ENCODE assay signal across 12 cellular contexts in genomic region chr12:28780096-28780495, GRCh38.
A peak's percentile ranks its signal among the peaks of the same experiment; 100 is the strongest.
DNase-seq lines count a peak whose midpoint lies in the region; ATAC-seq and TF ChIP-seq lines count a peak whose summit lies in the region.
"Had no signal": no experiment of that assay in that cellular context is flagged by ENCODE, and none has a peak within 500 bp of the region (broad histone marks: within the 10 kb centered on the region; RNA-seq: fewer than 3 reads in every experiment).

No MANE protein-coding gene starts in this region.

- peaks cover 4% of the 10 kb centered on the region for H3K27me3 Mint-ChIP-seq in Caco-2 (ENCODE audit: insufficient read depth, unreplicated experiment)

- H3K4me3 ChIP-seq in spleen: no peak overlapping the region
- H3K4me3 ChIP-seq in Caco-2 (ENCODE audit: low read depth, low read length): no peak overlapping the region
- no peak overlapping the region for H3K4me3 ChIP-seq in A673 (ENCODE audit: low read depth, low read length, poor library complexity, severe bottlenecking)

- H3K36me3 Mint-ChIP-seq in Caco-2 (ENCODE audit: insufficient read depth, unreplicated experiment): no peaks in the 10 kb centered on the region

- H3K27me3 ChIP-seq in spleen (replicated peaks in 1 of 7) (no peaks in the 10 kb centered on the region), Caco-2 (replicated peaks; ENCODE audit: control insufficient read depth, insufficient read depth, low read length) (no peaks in the 10 kb centered on the region), A673 (replicated peaks; ENCODE audit: insufficient read depth, low read depth, low read length, poor library complexity) (no peaks in the 10 kb centered on the region)

- DNase-seq in DMS53 (lab: John Stamatoyannopoulos, UW) (peak; percentile 100), epithelial cell of prostate (ENCODE audit: low read depth, low spot score) (peak; percentile 29), pulmonary artery endothelial cell (ENCODE audit: low read depth, low spot score) (peak; percentile 22), spleen (no peak), Caco-2 (no peak), A673 (ENCODE audit: low spot score) (no peak)
- DNase-seq: activated T-cell treated with anti-CD3 and anti-CD28 coated beads, Interleukin-2, amount 50 U/mL, for 1 hour; NCI-H1092 treated with DMSO at 0.1 percent for 48 hours; T-helper 9 cell had no signal

- ATAC-seq in HG02642 (IDR thresholded peaks at IDR 0.05; ENCODE audit: poor library complexity, unreplicated experiment): no peak

- WGBS in spleen, 5 donors: 85 to 99% (median 92%) methylated on average over 2 of the region's 2 CpGs

- CTCF ChIA-PET in Caco-2 (lab: Charles Lee) (no interaction called here), A673 (lab: Charles Lee) (interaction anchor here (0.6 kb wide), 1 partner anchor 253 kb away, joined by 7 read pairs; no protein-coding TSS in a partner anchor)

- H3K4me1 ChIP-seq in spleen: no peaks in the 10 kb centered on the region
- no peaks in the 10 kb centered on the region for H3K4me1 ChIP-seq in Caco-2
- H3K4me1 ChIP-seq in A673 (ENCODE audit: insufficient read depth, low read length, poor library complexity, severe bottlenecking): no peaks in the 10 kb centered on the region

- TF ChIP-seq CTCF in spleen (IDR thresholded peaks at IDR 0.05 in 8 of 11, conservative IDR thresholded peaks at IDR 0.05 in 3 of 11) (no peak), Caco-2 (IDR thresholded peaks at IDR 0.05; ENCODE audit: insufficient read depth in 1 of 2, low read depth in 1 of 2, low read length in 1 of 2, severe bottlenecking in 1 of 2, unreplicated experiment in 1 of 2) (no peak), A673 (conservative IDR thresholded peaks at IDR 0.05; ENCODE audit: low read depth, low read length) (no peak)

- BruUV-seq in Caco-2 (replicated peaks; lab: Mats Ljungman, UMichigan): no TSS peak
- BruUV-seq in A673 (replicated peaks; lab: Mats Ljungman, UMichigan): no TSS peak

- H3K27ac Mint-ChIP-seq in Caco-2 (ENCODE audit: unreplicated experiment): no peak overlapping the region
- H3K27ac Mint-ChIP-seq: nephron had no signal

- H3K9me3 Mint-ChIP-seq in Caco-2 (ENCODE audit: unreplicated experiment): no peaks in the 10 kb centered on the region
- H3K9me3 Mint-ChIP-seq: nephron had no signal

- POLR2A ChIA-PET in Caco-2 (lab: Charles Lee): no interaction called here
- POLR2A ChIA-PET in A673 (lab: Charles Lee; ENCODE audit: low non-redundant PET): no interaction called here

- intact Hi-C loops in spleen (cut with DNase I; ENCODE audit: low total_unique reads) (no loop called here), Caco-2 (cut with micrococcal nuclease; ENCODE audit: unreplicated experiment) (no loop called here), A673 (cut with micrococcal nuclease; ENCODE audit: unreplicated experiment) (no loop called here)

- H3K4me3 Mint-ChIP-seq in Caco-2 (ENCODE audit: unreplicated experiment): no peak overlapping the region
- H3K4me3 Mint-ChIP-seq: nephron had no signal

- H3K9me3 ChIP-seq in spleen: no peaks in the 10 kb centered on the region
- H3K9me3 ChIP-seq in Caco-2: no peaks in the 10 kb centered on the region
- H3K9me3 ChIP-seq in A673 (ENCODE audit: low read depth, low read length, poor library complexity, severe bottlenecking): no peaks in the 10 kb centered on the region

- no peaks in the 10 kb centered on the region for H3K4me1 Mint-ChIP-seq in Caco-2 (ENCODE audit: low read depth, unreplicated experiment)
- H3K4me1 Mint-ChIP-seq: nephron had no signal

- no peak overlapping the region for H3K27ac ChIP-seq in epithelial cell of prostate
- no peak overlapping the region for H3K27ac ChIP-seq in spleen
- H3K27ac ChIP-seq in A673 (ENCODE audit: low read depth, low read length, poor library complexity, severe bottlenecking): no peak overlapping the region

- TF ChIP-seq POLR2A in spleen (IDR thresholded peaks at IDR 0.05): no peak

- H3K36me3 ChIP-seq in spleen: no peaks in the 10 kb centered on the region
- no peaks in the 10 kb centered on the region for H3K36me3 ChIP-seq in Caco-2 (ENCODE audit: control insufficient read depth, insufficient read depth, low read length)
- no peaks in the 10 kb centered on the region for H3K36me3 ChIP-seq in A673 (ENCODE audit: insufficient read depth, low read length, poor library complexity, severe bottlenecking)

TF ChIP-seq in PFSK-1, 5 proteins besides CTCF, POLR2A, EP300 and RAD21:
- TF ChIP-seq REST (IDR thresholded peaks at IDR 0.05; ENCODE audit: insufficient read depth in 1 of 2, low read depth in 2 of 2, low read length in 2 of 2): no peak
- no peak for TF ChIP-seq POLR2AphosphoS5 (IDR thresholded peaks at IDR 0.05; ENCODE audit: low read depth, low read length)
- TF ChIP-seq TAF1 (IDR thresholded peaks at IDR 0.05; ENCODE audit: borderline replicate concordance, insufficient read depth, low read length): no peak
- TF ChIP-seq SIN3A (IDR thresholded peaks at IDR 0.05; ENCODE audit: borderline replicate concordance, insufficient read depth, low read length): peak; percentile 50; the same call in 1 of the 2 replicates
- peak; percentile 68 for TF ChIP-seq FOXP2 (optimal IDR thresholded peaks at IDR 0.05; ENCODE audit: borderline replicate concordance, extremely low read depth, extremely low read length, insufficient read depth)

Comparison
In these comparisons a context has a peak if more than half of its experiments do, and no peak if none do; other contexts are left out.
1. DNase-seq: peak in DMS53 (single experiment), epithelial cell of prostate (single experiment) and pulmonary artery endothelial cell (single experiment); none in spleen (single experiment), Caco-2 (0 of 2) and A673 (single experiment).